In the genomic region with DNA sequence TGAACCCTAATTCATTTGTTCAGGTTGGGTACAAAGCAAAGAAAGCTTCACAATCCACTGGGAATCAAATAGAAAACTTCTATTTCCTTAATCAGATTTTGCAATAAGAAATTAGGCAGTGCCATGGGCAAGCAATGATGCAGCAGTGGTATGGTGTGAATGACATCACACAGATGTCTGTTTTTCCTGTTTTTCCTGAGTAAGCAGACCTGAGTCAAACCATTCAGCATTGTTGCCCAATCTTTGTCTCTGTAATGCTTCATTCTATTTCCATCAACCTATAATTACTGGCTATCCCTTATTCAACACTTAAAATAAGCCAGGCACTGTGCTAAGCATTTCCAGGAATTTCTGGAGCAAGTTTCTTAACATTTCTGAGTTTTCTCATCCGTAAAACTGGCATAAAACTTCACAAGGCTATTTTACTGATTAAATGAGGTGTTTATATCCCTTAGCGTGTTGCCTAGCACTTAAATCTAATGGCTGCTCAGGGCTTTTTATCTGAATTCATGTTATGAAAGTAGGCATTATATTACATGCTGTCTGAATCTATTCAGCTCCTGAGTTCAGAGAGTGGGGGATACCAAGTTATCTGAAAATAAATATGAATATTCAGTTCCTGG, we compare ENCODE assay signal across 12 cellular contexts. TPM values are rescaled to one million over a fixed set of nuclear protein-coding genes. Genes with fewer than 3 reads are reported as not detected.
DNase-seq lines count a peak whose midpoint lies in the region; ATAC-seq and TF ChIP-seq lines count a peak whose summit lies in the region.
"Had no signal": no experiment of that assay in that cellular context is flagged by ENCODE, and none has a peak within 500 bp of the region (broad histone marks: within the 10 kb centered on the region; RNA-seq: fewer than 3 reads in every experiment).

No MANE protein-coding gene starts in this region.

- peak; percentile 55 for ATAC-seq in activated CD4-positive, alpha-beta T cell treated with anti-CD3 and anti-CD28 coated beads for 36 hours
- peak; percentile 30 for ATAC-seq in stimulated activated naive CD8-positive, alpha-beta T cell treated with anti-CD3 and anti-CD28 coated beads, Interleukin-15, Interleukin-2, amounts not matched to agents 100 U/mL and 50 U/mL, for 24 hours
- ATAC-seq in activated CD4-positive, CD25-positive, alpha-beta regulatory T cell treated with anti-CD3 and anti-CD28 coated beads, Interleukin-2, amount 50 U/mL, for 24 hours, result no peak

- H3K27ac Mint-ChIP-seq in activated CD4-positive, alpha-beta T cell treated with anti-CD3 and anti-CD28 coated beads for 36 hours, result peak overlapping the region; percentile 19
- H3K27ac Mint-ChIP-seq in activated CD4-positive, alpha-beta T cell treated with anti-CD3 and anti-CD28 coated beads, Interleukin-2, amount 10 ng/mL, durations not matched to agents 7 days and 5 days, result no peak overlapping the region
- H3K27ac Mint-ChIP-seq: memory B cell had no signal

- DNase-seq in activated CD4-positive, alpha-beta T cell treated with anti-CD3 and anti-CD28 coated beads for 36 hours, result no peak
- DNase-seq in activated CD4-positive, alpha-beta T cell treated with anti-CD3 and anti-CD28 coated beads, Interleukin-2, amount 10 ng/mL, durations not matched to agents 7 days and 5 days, result no peak
- peak; percentile 86 for DNase-seq in fibroblast of gingiva (ENCODE audit: low read depth)
- no peak for DNase-seq in stimulated activated naive CD8-positive, alpha-beta T cell treated with anti-CD3 and anti-CD28 coated beads, Interleukin-15, Interleukin-2, amounts not matched to agents 100 U/mL and 50 U/mL, for 24 hours
- no peak for DNase-seq in stimulated activated CD4-positive, alpha-beta T cell treated with anti-CD3 and anti-CD28 coated beads, Interleukin-4, amount 100 ng/mL, for 1 hour
- DNase-seq in GM19238 (ENCODE audit: insufficient read length, low spot score), result no peak
- DNase-seq: Karpas-422, tibial artery had no signal

- no peak overlapping the region for H3K4me3 Mint-ChIP-seq in activated CD4-positive, alpha-beta T cell treated with anti-CD3 and anti-CD28 coated beads for 36 hours
- no peak overlapping the region for H3K4me3 Mint-ChIP-seq in activated CD4-positive, alpha-beta T cell treated with anti-CD3 and anti-CD28 coated beads, Interleukin-2, amount 10 ng/mL, durations not matched to agents 7 days and 5 days
- H3K4me3 Mint-ChIP-seq: memory B cell had no signal

- peaks cover 93% of the 10 kb centered on the region for H3K4me1 ChIP-seq in OCI-LY3 (ENCODE audit: low read length)
- H3K4me1 ChIP-seq: BLaER1, tibial artery had no signal

- H3K36me3 ChIP-seq in OCI-LY3 (replicated peaks; ENCODE audit: low read depth, low read length), result no peaks in the 10 kb centered on the region
- H3K36me3 ChIP-seq: BLaER1, tibial artery had no signal

- no peaks in the 10 kb centered on the region for H3K9me3 Mint-ChIP-seq in activated CD4-positive, alpha-beta T cell treated with anti-CD3 and anti-CD28 coated beads for 36 hours (ENCODE audit: low read depth)
- peaks cover 6% of the 10 kb centered on the region for H3K9me3 Mint-ChIP-seq in activated CD4-positive, alpha-beta T cell treated with anti-CD3 and anti-CD28 coated beads, Interleukin-2, amount 10 ng/mL, durations not matched to agents 7 days and 5 days
- H3K9me3 Mint-ChIP-seq: memory B cell had no signal

- H4K20me1 ChIP-seq in OCI-LY3 (ENCODE audit: insufficient read depth, low read length), result no peaks in the 10 kb centered on the region
- H4K20me1 ChIP-seq: BLaER1 had no signal

- CTCF ChIA-PET in activated CD4-positive, alpha-beta T cell treated with anti-CD3 and anti-CD28 coated beads for 36 hours (lab: Charles Lee), result interaction anchor here (1.0 to 2.3 kb wide), 3 partner anchors 10 to 98 kb away, joined by 3 to 8 read pairs (median 7); a partner anchor contains a TSS
- CTCF ChIA-PET in activated CD4-positive, alpha-beta T cell treated with anti-CD3 and anti-CD28 coated beads, Interleukin-2, amount 10 ng/mL, durations not matched to agents 7 days and 5 days (lab: Charles Lee), result interaction anchor here (1.0 to 4.0 kb wide), 3 partner anchors 9 to 12 kb away, joined by 3 to 23 read pairs (median 4); a partner anchor contains a TSS

- H3K36me3 Mint-ChIP-seq in activated CD4-positive, alpha-beta T cell treated with anti-CD3 and anti-CD28 coated beads for 36 hours (ENCODE audit: low read depth), result no peaks in the 10 kb centered on the region
- peaks cover 4% of the 10 kb centered on the region for H3K36me3 Mint-ChIP-seq in activated CD4-positive, alpha-beta T cell treated with anti-CD3 and anti-CD28 coated beads, Interleukin-2, amount 10 ng/mL, durations not matched to agents 7 days and 5 days (ENCODE audit: low read depth)
- H3K36me3 Mint-ChIP-seq: memory B cell had no signal

- peaks cover 31% of the 10 kb centered on the region for H3K4me1 Mint-ChIP-seq in activated CD4-positive, alpha-beta T cell treated with anti-CD3 and anti-CD28 coated beads for 36 hours
- H3K4me1 Mint-ChIP-seq in activated CD4-positive, alpha-beta T cell treated with anti-CD3 and anti-CD28 coated beads, Interleukin-2, amount 10 ng/mL, durations not matched to agents 7 days and 5 days, result peaks cover 37% of the 10 kb centered on the region

- no peaks in the 10 kb centered on the region for H3K27me3 Mint-ChIP-seq in activated CD4-positive, alpha-beta T cell treated with anti-CD3 and anti-CD28 coated beads for 36 hours
- no peaks in the 10 kb centered on the region for H3K27me3 Mint-ChIP-seq in activated CD4-positive, alpha-beta T cell treated with anti-CD3 and anti-CD28 coated beads, Interleukin-2, amount 10 ng/mL, durations not matched to agents 7 days and 5 days
- H3K27me3 Mint-ChIP-seq: memory B cell had no signal

- no peaks in the 10 kb centered on the region for H3K9me3 ChIP-seq in OCI-LY3 (ENCODE audit: insufficient read depth, low read length)
- H3K9me3 ChIP-seq: BLaER1, tibial artery had no signal

- no peaks in the 10 kb centered on the region for H3K27me3 ChIP-seq in OCI-LY3 (ENCODE audit: low read depth, low read length)
- H3K27me3 ChIP-seq: BLaER1, tibial artery had no signal

- H3K4me2 ChIP-seq in OCI-LY3 (ENCODE audit: low read length), result peak overlapping the region; percentile 71
- H3K4me2 ChIP-seq: BLaER1 had no signal

- peak overlapping the region; percentile 12; the same call in 1 of the 2 replicates for H2AFZ ChIP-seq in OCI-LY3 (ENCODE audit: low read depth, low read length)

- H3K27ac ChIP-seq in OCI-LY3 (ENCODE audit: low read length), result peak overlapping the region; percentile 84
- H3K27ac ChIP-seq: BLaER1, tibial artery had no signal

- no peak for TF ChIP-seq CTCF in OCI-LY3 (IDR thresholded peaks at IDR 0.05; ENCODE audit: low read depth, low read length)

- H3K9ac ChIP-seq in OCI-LY3 (ENCODE audit: low read length), result peak overlapping the region; percentile 47
- H3K9ac ChIP-seq: BLaER1 had no signal

- H3K79me2 ChIP-seq in OCI-LY3 (ENCODE audit: low read length), result no peaks in the 10 kb centered on the region

- intact Hi-C loops in activated CD4-positive, alpha-beta T cell treated with anti-CD3 and anti-CD28 coated beads for 36 hours (cut with DNase I, micrococcal nuclease), result no loop called here

- peak overlapping the region; percentile 53 for H3K4me3 ChIP-seq in OCI-LY3 (ENCODE audit: low read length)
- H3K4me3 ChIP-seq: BLaER1, tibial artery had no signal

- POLR2A ChIA-PET in activated CD4-positive, alpha-beta T cell treated with anti-CD3 and anti-CD28 coated beads for 36 hours (lab: Charles Lee), result no interaction called here
- POLR2A ChIA-PET in activated CD4-positive, alpha-beta T cell treated with anti-CD3 and anti-CD28 coated beads, Interleukin-2, amount 10 ng/mL, durations not matched to agents 7 days and 5 days (lab: Charles Lee), result interaction anchor here (1.6 kb wide), 1 partner anchor 11 kb away, joined by 3 read pairs; a partner anchor contains a TSS

RNA-seq across cellular contexts. Expression of a gene that starts 11.2 kb away (rescaled TPM):
- 10 to 100 TPM; 53.7 to 56.0 TPM for total RNA-seq in activated CD4-positive, alpha-beta T cell treated with anti-CD3 and anti-CD28 coated beads for 36 hours
- total RNA-seq in activated CD4-positive, alpha-beta T cell treated with anti-CD3 and anti-CD28 coated beads, Interleukin-2, amount 10 ng/mL, durations not matched to agents 7 days and 5 days, result 10 to 100 TPM; 52.4 to 57.3 TPM

RNA-seq across cellular contexts. Expression of a gene that starts 15.6 kb away (rescaled TPM):
- 10 to 100 TPM; 32.8 to 33.1 TPM for total RNA-seq in activated CD4-positive, alpha-beta T cell treated with anti-CD3 and anti-CD28 coated beads for 36 hours
- total RNA-seq in activated CD4-positive, alpha-beta T cell treated with anti-CD3 and anti-CD28 coated beads, Interleukin-2, amount 10 ng/mL, durations not matched to agents 7 days and 5 days, result 10 to 100 TPM; 74.1 to 91.1 TPM

RNA-seq across cellular contexts. Expression of a gene that starts 17.2 kb away (rescaled TPM):
- 10 to 100 TPM; 52.2 to 64.6 TPM for total RNA-seq in activated CD4-positive, alpha-beta T cell treated with anti-CD3 and anti-CD28 coated beads for 36 hours
- total RNA-seq in activated CD4-positive, alpha-beta T cell treated with anti-CD3 and anti-CD28 coated beads, Interleukin-2, amount 10 ng/mL, durations not matched to agents 7 days and 5 days, result 100 to 1,000 TPM in 1 of 2 experiments, 10 to 100 TPM in 1; 93.8 to 114 TPM

Comparison
In these comparisons a context has a peak if more than half of its experiments do, and no peak if none do; other contexts are left out.
1. ATAC-seq: peak in activated CD4-positive, alpha-beta T cell treated with anti-CD3 and anti-CD28 coated beads for 36 hours (single experiment) and stimulated activated naive CD8-positive, alpha-beta T cell treated with anti-CD3 and anti-CD28 coated beads, Interleukin-15, Interleukin-2, amounts not matched to agents 100 U/mL and 50 U/mL, for 24 hours (single experiment); none in activated CD4-positive, CD25-positive, alpha-beta regulatory T cell treated with anti-CD3 and anti-CD28 coated beads, Interleukin-2, amount 50 U/mL, for 24 hours (0 of 2).